16 cellular contexts compared by ENCODE assay signal in genomic region chr2:43074052-43074451, GRCh38.
DNase-seq lines count a peak whose midpoint lies in the region; ATAC-seq and TF ChIP-seq lines count a peak whose summit lies in the region.
"Had no signal": no experiment of that assay in that cellular context is flagged by ENCODE, and none has a peak within 500 bp of the region (broad histone marks: within the 10 kb centered on the region; RNA-seq: fewer than 3 reads in every experiment).

No MANE protein-coding gene starts in this region.

- H2AFZ ChIP-seq in neural progenitor cell (replicated peaks) = no peak overlapping the region

- H3K4me3 ChIP-seq in adipocyte (ENCODE audit: low read length) = peak overlapping the region; percentile 74
- no peak overlapping the region for H3K4me3 ChIP-seq in esophagus (ENCODE audit: low read depth in 1 of 2, low read length in 2 of 2)
- H3K4me3 ChIP-seq in neural progenitor cell = no peak overlapping the region
- H3K4me3 ChIP-seq: pancreas had no signal

- H3K27me3 Mint-ChIP-seq in neural progenitor cell (ENCODE audit: insufficient read depth, low read depth) (peaks cover 5% of the 10 kb centered on the region), type B pancreatic cell (no peaks in the 10 kb centered on the region)
- no peaks in the 10 kb centered on the region for H3K27me3 Mint-ChIP-seq in activated T-cell treated with anti-CD3 and anti-CD28 coated beads, Interleukin-2, amount 50 U/mL, for 4 hours (ENCODE audit: low read depth)
- H3K27me3 Mint-ChIP-seq: activated CD8-positive, alpha-beta memory T cell treated with anti-CD3 and anti-CD28 coated beads, Interleukin-2, amount 10 ng/mL, durations not matched to agents 7 days and 5 days; activated naive CD8-positive, alpha-beta T cell had no signal

- H3K36me3 Mint-ChIP-seq in neural progenitor cell = no peaks in the 10 kb centered on the region
- H3K36me3 Mint-ChIP-seq in type B pancreatic cell = no peaks in the 10 kb centered on the region
- H3K36me3 Mint-ChIP-seq in activated T-cell treated with anti-CD3 and anti-CD28 coated beads, Interleukin-2, amount 50 U/mL, for 4 hours (ENCODE audit: insufficient read depth) = no peaks in the 10 kb centered on the region
- H3K36me3 Mint-ChIP-seq: activated CD8-positive, alpha-beta memory T cell treated with anti-CD3 and anti-CD28 coated beads, Interleukin-2, amount 10 ng/mL, durations not matched to agents 7 days and 5 days had no signal

- ATAC-seq in HG03196 (IDR thresholded peaks at IDR 0.05; ENCODE audit: unreplicated experiment) = no peak
- ATAC-seq in activated T-cell treated with anti-CD3 and anti-CD28 coated beads, Interleukin-2, amount 50 U/mL, for 4 hours = no peak
- ATAC-seq: activated CD8-positive, alpha-beta memory T cell treated with anti-CD3 and anti-CD28 coated beads, Interleukin-2, amount 10 ng/mL, durations not matched to agents 7 days and 5 days; left colon had no signal

- no peaks in the 10 kb centered on the region for H3K36me3 ChIP-seq in adipocyte (ENCODE audit: control insufficient read depth, insufficient read depth, low read length, severe bottlenecking)
- H3K36me3 ChIP-seq in esophagus (ENCODE audit: control insufficient read depth in 2 of 2, insufficient read depth in 2 of 2, low read length in 1 of 2) = no peaks in the 10 kb centered on the region
- H3K36me3 ChIP-seq in neural progenitor cell = no peaks in the 10 kb centered on the region
- H3K36me3 ChIP-seq: pancreas had no signal

- 94 to 100% methylated on average over 2 of the region's 2 CpGs for WGBS in esophagus, 2 donors

- peaks cover 76% of the 10 kb centered on the region for H3K4me1 ChIP-seq in adipocyte (ENCODE audit: control insufficient read depth, insufficient read depth, low read length)
- H3K4me1 ChIP-seq in esophagus (ENCODE audit: control insufficient read depth in 2 of 2, insufficient read depth in 2 of 2, low read length in 1 of 2) = peaks cover 3 to 25% of the 10 kb centered on the region in 2 donors
- peaks cover 17% of the 10 kb centered on the region for H3K4me1 ChIP-seq in neural progenitor cell

- H3K4me1 Mint-ChIP-seq in neural progenitor cell (peaks cover 52% of the 10 kb centered on the region), type B pancreatic cell (ENCODE audit: unreplicated experiment) (peaks cover 45% of the 10 kb centered on the region)
- no peaks in the 10 kb centered on the region for H3K4me1 Mint-ChIP-seq in activated T-cell treated with anti-CD3 and anti-CD28 coated beads, Interleukin-2, amount 50 U/mL, for 4 hours (ENCODE audit: low read depth)
- H3K4me1 Mint-ChIP-seq: activated CD8-positive, alpha-beta memory T cell treated with anti-CD3 and anti-CD28 coated beads, Interleukin-2, amount 10 ng/mL, durations not matched to agents 7 days and 5 days had no signal

- H3K9me3 Mint-ChIP-seq in neural progenitor cell (no peaks in the 10 kb centered on the region), type B pancreatic cell (peaks cover 4% of the 10 kb centered on the region)
- no peaks in the 10 kb centered on the region for H3K9me3 Mint-ChIP-seq in activated T-cell treated with anti-CD3 and anti-CD28 coated beads, Interleukin-2, amount 50 U/mL, for 4 hours

- H3K79me2 ChIP-seq in neural progenitor cell (ENCODE audit: low read depth) = no peaks in the 10 kb centered on the region

- H3K4me3 Mint-ChIP-seq in neural progenitor cell = no peak overlapping the region
- H3K4me3 Mint-ChIP-seq in type B pancreatic cell = peak overlapping the region; percentile 40
- H3K4me3 Mint-ChIP-seq in activated T-cell treated with anti-CD3 and anti-CD28 coated beads, Interleukin-2, amount 50 U/mL, for 4 hours = no peak overlapping the region
- H3K4me3 Mint-ChIP-seq: activated CD8-positive, alpha-beta memory T cell treated with anti-CD3 and anti-CD28 coated beads, Interleukin-2, amount 10 ng/mL, durations not matched to agents 7 days and 5 days; activated naive CD8-positive, alpha-beta T cell had no signal

- TF ChIP-seq CTCF in neural progenitor cell (IDR thresholded peaks at IDR 0.05) (no peak), type B pancreatic cell (conservative IDR thresholded peaks at IDR 0.05) (no peak)

- H4K20me1 ChIP-seq in neural progenitor cell (ENCODE audit: low read depth) = no peaks in the 10 kb centered on the region

- H3K27ac ChIP-seq in esophagus (ENCODE audit: low read depth in 2 of 2, low read length in 1 of 2) (peak overlapping the region; percentile 78 to 86), neural progenitor cell (no peak overlapping the region)

- H3K27me3 ChIP-seq in adipocyte (replicated peaks; ENCODE audit: control insufficient read depth, insufficient read depth, low read length) = no peaks in the 10 kb centered on the region
- H3K27me3 ChIP-seq in esophagus (ENCODE audit: control insufficient read depth in 1 of 2, insufficient read depth in 2 of 2, low read length in 2 of 2) = no peaks in the 10 kb centered on the region
- H3K27me3 ChIP-seq in neural progenitor cell = no peaks in the 10 kb centered on the region
- H3K27me3 ChIP-seq: pancreas had no signal

- no peak overlapping the region for H3K4me2 ChIP-seq in neural progenitor cell

- no peak for DNase-seq in adipocyte (ENCODE audit: low read depth)
- no peak for DNase-seq in neural progenitor cell (ENCODE audit: low spot score)
- no peak for DNase-seq in type B pancreatic cell (ENCODE audit: extremely low spot score, unreplicated experiment)
- DNase-seq in activated T-cell treated with anti-CD3 and anti-CD28 coated beads, Interleukin-2, amount 50 U/mL, for 4 hours = no peak
- no peak for DNase-seq in LoVo (ENCODE audit: low spot score)
- DNase-seq in NCI-H69 (lab: John Stamatoyannopoulos, UW) = no peak
- DNase-seq: activated CD8-positive, alpha-beta memory T cell treated with anti-CD3 and anti-CD28 coated beads, Interleukin-2, amount 10 ng/mL, durations not matched to agents 7 days and 5 days; dermis blood vessel endothelial cell; GF-D8; left colon; NCI-H1436; stimulated activated CD4-positive, alpha-beta T cell treated with anti-CD3 and anti-CD28 coated beads, Interleukin-4, amount 100 ng/mL, for 4 hours had no signal

- H3K27ac Mint-ChIP-seq in neural progenitor cell = peak overlapping the region; percentile 48
- peak overlapping the region; percentile 66 for H3K27ac Mint-ChIP-seq in type B pancreatic cell
- H3K27ac Mint-ChIP-seq: activated CD8-positive, alpha-beta memory T cell treated with anti-CD3 and anti-CD28 coated beads, Interleukin-2, amount 10 ng/mL, durations not matched to agents 7 days and 5 days; activated naive CD8-positive, alpha-beta T cell had no signal

- H3K9ac ChIP-seq in adipocyte (ENCODE audit: low read length) (peak overlapping the region; percentile 85), neural progenitor cell (no peak overlapping the region)

- peaks cover 6% of the 10 kb centered on the region for H3F3A ChIP-seq in neural progenitor cell (ENCODE audit: low read depth)

- H3K9me3 ChIP-seq in adipocyte (ENCODE audit: control insufficient read depth, low read length) (no peaks in the 10 kb centered on the region), esophagus (ENCODE audit: control insufficient read depth in 2 of 2, insufficient read depth in 1 of 2, low read depth in 1 of 2, low read length in 1 of 2) (no peaks in the 10 kb centered on the region), neural progenitor cell (ENCODE audit: low read depth) (no peaks in the 10 kb centered on the region)
- H3K9me3 ChIP-seq: pancreas had no signal
